ENCODE assay signal across 14 cellular contexts in the genomic region with DNA sequence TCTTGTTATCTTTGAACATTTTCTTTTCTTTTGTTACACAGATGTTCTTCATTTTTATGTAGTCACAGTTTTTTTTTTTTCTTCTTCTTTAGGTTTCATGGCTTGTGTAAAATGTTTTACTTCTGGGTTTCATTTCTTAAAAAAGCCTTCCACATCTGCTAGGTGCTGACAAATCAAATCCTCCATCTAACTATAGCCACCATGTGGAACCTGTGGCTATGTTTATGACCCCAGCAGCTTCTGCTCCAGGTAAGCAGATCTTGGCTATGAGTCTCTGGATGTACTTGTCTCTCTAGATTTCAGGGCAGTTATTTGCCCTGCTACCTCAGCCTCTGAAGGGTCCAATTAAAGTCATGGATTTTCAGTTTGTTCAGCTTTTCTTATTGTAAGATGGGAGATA. TPM values are rescaled to one million over a fixed set of nuclear protein-coding genes. Genes with fewer than 3 reads are reported as not detected.
DNase-seq lines count a peak whose midpoint lies in the region; ATAC-seq and TF ChIP-seq lines count a peak whose summit lies in the region.
"Had no signal": no experiment of that assay in that cellular context is flagged by ENCODE, and none has a peak within 500 bp of the region (broad histone marks: within the 10 kb centered on the region; RNA-seq: fewer than 3 reads in every experiment).

No MANE protein-coding gene starts in this region.

- TF ChIP-seq POLR2A in breast epithelium (IDR thresholded peaks at IDR 0.05), result no peak

- H3K27me3 Mint-ChIP-seq in activated naive CD4-positive, alpha-beta T cell treated with anti-CD3 and anti-CD28 coated beads, Interleukin-2, amount 50 U/mL, for 24 hours, result peaks cover 2% of the 10 kb centered on the region
- H3K27me3 Mint-ChIP-seq in activated naive CD4-positive, alpha-beta T cell treated with anti-CD3 and anti-CD28 coated beads, Interleukin-2, amount 10 ng/mL, durations not matched to agents 7 days and 5 days, result peaks cover 4% of the 10 kb centered on the region

- no peak overlapping the region for H3K4me3 Mint-ChIP-seq in activated naive CD4-positive, alpha-beta T cell treated with anti-CD3 and anti-CD28 coated beads, Interleukin-2, amount 50 U/mL, for 24 hours
- H3K4me3 Mint-ChIP-seq in activated naive CD4-positive, alpha-beta T cell treated with anti-CD3 and anti-CD28 coated beads, Interleukin-2, amount 10 ng/mL, durations not matched to agents 7 days and 5 days, result no peak overlapping the region
- H3K4me3 Mint-ChIP-seq: activated CD4-positive, alpha-beta T cell treated with anti-CD3 and anti-CD28 coated beads for 36 hours; neural crest cell had no signal

- H3K9me3 ChIP-seq in breast epithelium, result peaks cover 0 to 12% of the 10 kb centered on the region in 2 donors
- H3K9me3 ChIP-seq: body of pancreas, thyroid gland had no signal

- intact Hi-C loops in breast epithelium (cut with DNase I; ENCODE audit: low total_unique reads), result loop anchor here (10.0 kb wide), 1 partner anchor 1850 kb away; no protein-coding TSS in a partner anchor

- peak overlapping the region; percentile 11 for H3K27ac Mint-ChIP-seq in activated naive CD4-positive, alpha-beta T cell treated with anti-CD3 and anti-CD28 coated beads, Interleukin-2, amount 50 U/mL, for 24 hours
- H3K27ac Mint-ChIP-seq in activated naive CD4-positive, alpha-beta T cell treated with anti-CD3 and anti-CD28 coated beads, Interleukin-2, amount 10 ng/mL, durations not matched to agents 7 days and 5 days, result no peak overlapping the region
- H3K27ac Mint-ChIP-seq: activated CD4-positive, alpha-beta T cell treated with anti-CD3 and anti-CD28 coated beads for 36 hours had no signal

- no peak for TF ChIP-seq CTCF in breast epithelium (IDR thresholded peaks at IDR 0.05)

- CTCF ChIA-PET in activated naive CD4-positive, alpha-beta T cell treated with anti-CD3 and anti-CD28 coated beads, Interleukin-2, amount 10 ng/mL, durations not matched to agents 7 days and 5 days (lab: Charles Lee), result no interaction called here

- H3K4me3 ChIP-seq in breast epithelium, result no peak overlapping the region
- H3K4me3 ChIP-seq: body of pancreas, left lung, thyroid gland had no signal

- ATAC-seq in GM21786 (IDR thresholded peaks at IDR 0.05; ENCODE audit: unreplicated experiment), result peak; percentile 78
- peak; percentile 73 for ATAC-seq in HG03108 (IDR thresholded peaks at IDR 0.05; ENCODE audit: unreplicated experiment)
- ATAC-seq: activated CD4-positive, alpha-beta T cell treated with anti-CD3 and anti-CD28 coated beads for 36 hours; body of pancreas; left lung had no signal

- H3K36me3 Mint-ChIP-seq in activated naive CD4-positive, alpha-beta T cell treated with anti-CD3 and anti-CD28 coated beads, Interleukin-2, amount 50 U/mL, for 24 hours, result no peaks in the 10 kb centered on the region
- peaks cover 2% of the 10 kb centered on the region for H3K36me3 Mint-ChIP-seq in activated naive CD4-positive, alpha-beta T cell treated with anti-CD3 and anti-CD28 coated beads, Interleukin-2, amount 10 ng/mL, durations not matched to agents 7 days and 5 days

- H3K27me3 ChIP-seq in breast epithelium, result no peaks in the 10 kb centered on the region
- H3K27me3 ChIP-seq: body of pancreas, left lung, thyroid gland had no signal

- no peaks in the 10 kb centered on the region for H3K36me3 ChIP-seq in breast epithelium
- H3K36me3 ChIP-seq: left lung, thyroid gland had no signal

- no peak overlapping the region for H3K27ac ChIP-seq in breast epithelium
- H3K27ac ChIP-seq: 22Rv1, body of pancreas, left lung, thyroid gland had no signal

- no peaks in the 10 kb centered on the region for H3K4me1 ChIP-seq in breast epithelium
- H3K4me1 ChIP-seq: body of pancreas, left lung, thyroid gland had no signal

- H3K4me1 Mint-ChIP-seq in activated naive CD4-positive, alpha-beta T cell treated with anti-CD3 and anti-CD28 coated beads, Interleukin-2, amount 50 U/mL, for 24 hours, result peaks cover 4% of the 10 kb centered on the region
- peaks cover 9% of the 10 kb centered on the region for H3K4me1 Mint-ChIP-seq in activated naive CD4-positive, alpha-beta T cell treated with anti-CD3 and anti-CD28 coated beads, Interleukin-2, amount 10 ng/mL, durations not matched to agents 7 days and 5 days

- DNase-seq in activated naive CD4-positive, alpha-beta T cell treated with anti-CD3 and anti-CD28 coated beads, Interleukin-2, amount 10 ng/mL, durations not matched to agents 7 days and 5 days, result no peak
- DNase-seq in D341Med (ENCODE audit: low spot score), result no peak
- DNase-seq in breast epithelium (ENCODE audit: low spot score in 2 of 2), result no peak
- DNase-seq in NCI-H345 treated with DMSO at 0.1 percent for 48 hours (lab: John Stamatoyannopoulos, UW; ENCODE audit: unreplicated experiment), result no peak
- DNase-seq in DMS 273 (lab: John Stamatoyannopoulos, UW; ENCODE audit: unreplicated experiment), result no peak
- DNase-seq: activated CD4-positive, alpha-beta T cell treated with anti-CD3 and anti-CD28 coated beads for 36 hours; body of pancreas; left lung; thyroid gland had no signal

- no peaks in the 10 kb centered on the region for H3K9me3 Mint-ChIP-seq in activated naive CD4-positive, alpha-beta T cell treated with anti-CD3 and anti-CD28 coated beads, Interleukin-2, amount 50 U/mL, for 24 hours
- H3K9me3 Mint-ChIP-seq in activated naive CD4-positive, alpha-beta T cell treated with anti-CD3 and anti-CD28 coated beads, Interleukin-2, amount 10 ng/mL, durations not matched to agents 7 days and 5 days, result peaks cover 4% of the 10 kb centered on the region

RNA-seq across cellular contexts. Expression of a gene that starts 44.5 kb away (rescaled TPM):
- total RNA-seq in breast epithelium, result 1 to 10 TPM; 7.5 to 9.1 (median 8.5) TPM

RNA-seq across cellular contexts. Expression of a gene that starts 51.1 kb away (rescaled TPM):
- total RNA-seq in breast epithelium, result 10 to 100 TPM; 29.8 to 53.3 (median 41.0) TPM
